ENCODE assay signal across 17 cellular contexts in the genomic region with DNA sequence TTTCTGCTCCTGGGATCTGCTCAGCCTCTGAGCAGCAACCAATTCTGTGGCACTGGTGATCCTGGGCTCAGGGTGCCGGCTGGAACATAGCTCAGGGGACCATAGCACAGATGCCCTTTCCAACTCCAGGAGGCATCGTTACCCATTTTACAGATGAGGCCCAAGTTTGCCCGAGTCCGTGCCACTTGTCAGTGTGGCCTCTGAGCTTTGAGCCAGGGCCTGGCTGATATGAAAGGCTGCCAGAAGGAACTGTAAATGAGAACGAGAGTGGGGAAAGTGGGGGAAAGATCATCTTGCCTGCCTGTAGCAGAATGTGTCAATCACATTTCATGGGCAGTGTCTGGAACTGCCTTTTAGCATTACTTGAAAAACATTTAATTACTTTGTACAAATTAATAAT. TPM values are rescaled to one million over a fixed set of nuclear protein-coding genes. Genes with fewer than 3 reads are reported as not detected.
A peak's percentile ranks its signal among the peaks of the same experiment; 100 is the strongest.
DNase-seq lines count a peak whose midpoint lies in the region; ATAC-seq, FAIRE-seq and TF ChIP-seq lines count a peak whose summit lies in the region.
"Had no signal": no experiment of that assay in that cellular context is flagged by ENCODE, and none has a peak within 500 bp of the region (broad histone marks: within the 10 kb centered on the region; RNA-seq: fewer than 3 reads in every experiment).

No MANE protein-coding gene starts in this region.

- peaks cover 5 to 8% of the 10 kb centered on the region in 2 donors for H3K4me1 ChIP-seq in small intestine (ENCODE audit: control insufficient read depth in 2 of 2, insufficient read depth in 1 of 2, low read depth in 1 of 2, low read length in 1 of 2)

- FAIRE-seq in small intestine (lab: Jason Lieb, UNC), result no peak
- FAIRE-seq: GM12892, H1 had no signal

- no peak for DNase-seq in activated naive CD4-positive, alpha-beta T cell treated with Interleukin-2 at 50 U/mL for 16 hours
- DNase-seq in RWPE1 (ENCODE audit: low spot score) (no peak), immature natural killer cell (no peak), small intestine (peak; percentile 86), HCEC 1CT (no peak)
- DNase-seq in activated CD4-positive, alpha-beta T cell treated with anti-CD3 and anti-CD28 coated beads for 4 hours, result no peak
- DNase-seq: MM.1S, NCI-H1092 treated with DMSO at 0.1 percent for 48 hours, NCI-H2081 treated with DMSO at 0.1 percent for 48 hours, NCI-H510A treated with DMSO at 0.1 percent for 48 hours, NCI-H82 had no signal

- no peak for ATAC-seq in HG03196 (IDR thresholded peaks at IDR 0.05; ENCODE audit: unreplicated experiment)
- ATAC-seq: Panc1 had no signal

- no peaks in the 10 kb centered on the region for H3K36me3 Mint-ChIP-seq in activated naive CD4-positive, alpha-beta T cell treated with anti-CD3 and anti-CD28 coated beads, Interleukin-2, amount 50 U/mL, for 24 hours
- H3K36me3 Mint-ChIP-seq in immature natural killer cell, result no peaks in the 10 kb centered on the region

- H3K27ac Mint-ChIP-seq in activated naive CD4-positive, alpha-beta T cell treated with anti-CD3 and anti-CD28 coated beads, Interleukin-2, amount 50 U/mL, for 24 hours, result peak overlapping the region; percentile 86
- H3K27ac Mint-ChIP-seq in immature natural killer cell, result peak overlapping the region in 5 of 6 donors; percentile 24 to 79 (median 58)

- POLR2A ChIA-PET in RWPE1 (lab: Yijun Ruan, JAX; ENCODE audit: low non-redundant PET), result no interaction called here

- H3K27me3 ChIP-seq in small intestine (ENCODE audit: control insufficient read depth in 2 of 2, insufficient read depth in 2 of 2, low read length in 2 of 2), result no peaks in the 10 kb centered on the region

- H3K9me3 Mint-ChIP-seq in activated naive CD4-positive, alpha-beta T cell treated with anti-CD3 and anti-CD28 coated beads, Interleukin-2, amount 50 U/mL, for 24 hours, result no peaks in the 10 kb centered on the region
- no peaks in the 10 kb centered on the region for H3K9me3 Mint-ChIP-seq in immature natural killer cell

- no peak for TF ChIP-seq CTCF in RWPE1 (conservative IDR thresholded peaks at IDR 0.05; ENCODE audit: low read depth)

- H3K4me1 Mint-ChIP-seq in activated naive CD4-positive, alpha-beta T cell treated with anti-CD3 and anti-CD28 coated beads, Interleukin-2, amount 50 U/mL, for 24 hours, result peaks cover 33% of the 10 kb centered on the region
- peaks cover 56 to 69% of the 10 kb centered on the region in 2 donors for H3K4me1 Mint-ChIP-seq in immature natural killer cell

- H3K36me3 ChIP-seq in small intestine (ENCODE audit: control insufficient read depth in 2 of 2, insufficient read depth in 2 of 2, low read length in 2 of 2), result no peaks in the 10 kb centered on the region

- H3K27ac ChIP-seq in RWPE1, result peak overlapping the region; percentile 77
- peak overlapping the region; percentile 85 to 89 for H3K27ac ChIP-seq in small intestine (ENCODE audit: low read depth in 1 of 2, low read length in 1 of 2)

- CTCF ChIA-PET in RWPE1 (lab: Yijun Ruan, JAX), result interaction anchor here (1.6 kb wide), 1 partner anchor 7 kb away, joined by 3 read pairs; no protein-coding TSS in a partner anchor

- H3K9me3 ChIP-seq in small intestine (ENCODE audit: control insufficient read depth, low read depth), result no peaks in the 10 kb centered on the region

- H3K4me3 Mint-ChIP-seq in activated naive CD4-positive, alpha-beta T cell treated with anti-CD3 and anti-CD28 coated beads, Interleukin-2, amount 50 U/mL, for 24 hours, result no peak overlapping the region
- H3K4me3 Mint-ChIP-seq in immature natural killer cell, result peak overlapping the region in 2 of 5 donors; percentile 33
- H3K4me3 Mint-ChIP-seq: CD14-positive monocyte had no signal

- 25 to 56% (median 42%) methylated on average over 5 of the region's 5 CpGs for WGBS in small intestine, 3 donors

- H3K27me3 Mint-ChIP-seq in activated naive CD4-positive, alpha-beta T cell treated with anti-CD3 and anti-CD28 coated beads, Interleukin-2, amount 50 U/mL, for 24 hours, result no peaks in the 10 kb centered on the region
- H3K27me3 Mint-ChIP-seq in immature natural killer cell (ENCODE audit: low read depth in 3 of 3), result peaks cover 0 to 8% (median 6%) of the 10 kb centered on the region in 3 donors

- no peak overlapping the region for H3K4me3 ChIP-seq in small intestine (ENCODE audit: low read depth in 1 of 2, low read length in 2 of 2)

RNA-seq across cellular contexts. Expression of gene FOSL2, which starts 23.3 kb away (rescaled TPM):
- polyA plus RNA-seq in immature natural killer cell (10 to 100 TPM; 27.2 to 54.3 (median 28.7) TPM), small intestine (10 to 100 TPM; 29.2 to 41.4 (median 40.0) TPM)
